ENCODE assay signal across 21 cellular contexts in genomic region chr18:25033747-25034471, GRCh38.
"Had no signal": no experiment of that assay in that cellular context is flagged by ENCODE, and none has a peak within 500 bp of the region (broad histone marks: within the 10 kb centered on the region; RNA-seq: fewer than 3 reads in every experiment).

No MANE protein-coding gene starts in this region.

- FAIRE-seq: kidney had no signal

- H3K9me3 ChIP-seq: gastrocnemius medialis had no signal

- ATAC-seq: activated CD8-positive, alpha-beta T cell treated with anti-CD3 and anti-CD28 coated beads for 36 hours; gastrocnemius medialis; left lobe of liver had no signal

- H3K27ac ChIP-seq: brain microvascular endothelial cell, coronary artery, gastrocnemius medialis had no signal

- H3K4me3 ChIP-seq: coronary artery, gastrocnemius medialis, lung had no signal

- H3K36me3 ChIP-seq: brain microvascular endothelial cell, gastrocnemius medialis had no signal

- H3K27me3 ChIP-seq: brain microvascular endothelial cell, gastrocnemius medialis had no signal

- DNase-seq: activated CD4-positive, alpha-beta T cell treated with anti-CD3 and anti-CD28 coated beads for 48 hours; activated CD4-positive, CD25-positive, alpha-beta regulatory T cell; activated CD8-positive, alpha-beta T cell treated with anti-CD3 and anti-CD28 coated beads for 36 hours; activated effector memory CD4-positive, alpha-beta T cell treated with anti-CD3 and anti-CD28 coated beads, Interleukin-2, amount 50 U/mL, for 16 hours; activated naive CD4-positive, alpha-beta T cell treated with anti-CD3 and anti-CD28 coated beads, Interleukin-2, amount 50 U/mL, for 16 hours; activated T-cell treated with anti-CD3 and anti-CD28 coated beads, Interleukin-2, amount 50 U/mL, for 24 hours; aorta; brain microvascular endothelial cell; gastrocnemius medialis; head of caudate nucleus; kidney; midbrain; nephron progenitor cell; occipital lobe; posterior cingulate gyrus; retina; stimulated activated CD8-positive, alpha-beta memory T cell treated with anti-CD3 and anti-CD28 coated beads, Interleukin-4, amount 100 ng/mL, for 48 hours; stimulated activated naive CD4-positive, alpha-beta T cell had no signal

- H3K4me1 ChIP-seq: gastrocnemius medialis had no signal
